In the genomic region with DNA sequence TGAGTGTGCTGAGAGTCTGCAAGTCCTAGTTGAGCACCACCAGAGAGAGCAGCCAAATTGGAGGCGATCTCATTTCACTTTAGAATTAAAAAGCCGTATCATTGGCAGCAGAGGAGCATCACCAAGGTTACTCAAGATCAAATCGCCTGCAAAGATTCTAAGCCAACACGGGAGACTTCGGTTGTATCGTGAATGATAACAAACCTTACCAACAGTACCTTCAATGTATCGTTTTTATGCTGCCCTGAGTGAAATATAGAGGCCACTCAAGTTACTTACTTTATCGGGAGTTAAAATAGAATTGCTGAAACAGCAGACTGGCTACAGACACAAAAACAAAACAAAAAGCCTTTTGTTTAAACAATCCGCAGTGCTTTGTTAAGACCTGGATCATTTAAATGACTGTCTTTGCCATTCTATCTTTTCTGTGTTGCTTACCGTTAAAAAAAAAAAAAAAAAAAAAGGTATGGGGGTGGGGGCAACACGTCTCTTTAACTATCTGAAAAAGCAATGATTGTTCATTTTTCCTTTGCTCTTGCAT, we compare ENCODE assay signal across 9 cellular contexts. TPM values are rescaled to one million over a fixed set of nuclear protein-coding genes. Genes with fewer than 3 reads are reported as not detected.
A peak's percentile ranks its signal among the peaks of the same experiment; 100 is the strongest.
DNase-seq lines count a peak whose midpoint lies in the region; ATAC-seq and TF ChIP-seq lines count a peak whose summit lies in the region.
"Had no signal": no experiment of that assay in that cellular context is flagged by ENCODE, and none has a peak within 500 bp of the region (broad histone marks: within the 10 kb centered on the region; RNA-seq: fewer than 3 reads in every experiment).

No MANE protein-coding gene starts in this region.

- H3K9me3 ChIP-seq in HEK293 (ENCODE audit: control insufficient read depth, insufficient read depth, low read depth, low read length) (no peaks in the 10 kb centered on the region), SJSA1 (replicated peaks) (no peaks in the 10 kb centered on the region)

- H3K4me1 ChIP-seq in HEK293 (ENCODE audit: control insufficient read depth, insufficient read depth, low read length) (peaks cover 18% of the 10 kb centered on the region), SJSA1 (replicated peaks) (peaks cover 12% of the 10 kb centered on the region)

- no peaks in the 10 kb centered on the region for H3K27me3 ChIP-seq in SJSA1 (replicated peaks)

- H3K27ac Mint-ChIP-seq in progenitor cell of endocrine pancreas = peak overlapping the region; percentile 60
- H3K27ac Mint-ChIP-seq in effector memory CD8-positive, alpha-beta T cell = no peak overlapping the region

- H3K4me3 ChIP-seq in HEK293 (ENCODE audit: low read depth, low read length) = peak overlapping the region; percentile 3; the same call in 1 of the 2 replicates
- H3K4me3 ChIP-seq in SJSA1 = no peak overlapping the region

- CTCF ChIA-PET in HEK293 (lab: Yijun Ruan, JAX) = interaction anchor here (0.5 kb wide), 1 partner anchor 495 kb away, joined by 3 read pairs; no protein-coding TSS in a partner anchor

- H3K9me3 Mint-ChIP-seq in progenitor cell of endocrine pancreas (ENCODE audit: low read depth) = peaks cover 3% of the 10 kb centered on the region
- no peaks in the 10 kb centered on the region for H3K9me3 Mint-ChIP-seq in effector memory CD8-positive, alpha-beta T cell

- H3K27ac ChIP-seq in HEK293 (ENCODE audit: extremely low read depth, low read depth, low read length) = peak overlapping the region; percentile 39; the same call in 1 of the 2 replicates
- H3K27ac ChIP-seq in SJSA1 = 0 out of 2 replicates have a peak overlapping the region, but pooled peaks have one; percentile 4

- peaks cover 27% of the 10 kb centered on the region for H3K36me3 Mint-ChIP-seq in progenitor cell of endocrine pancreas (ENCODE audit: insufficient read depth)
- no peaks in the 10 kb centered on the region for H3K36me3 Mint-ChIP-seq in effector memory CD8-positive, alpha-beta T cell (ENCODE audit: insufficient read depth)

- H3K4me3 Mint-ChIP-seq in progenitor cell of endocrine pancreas (ENCODE audit: low read depth) = no peak overlapping the region
- no peak overlapping the region for H3K4me3 Mint-ChIP-seq in effector memory CD8-positive, alpha-beta T cell

- TF ChIP-seq CTCF in HEK293 (tag by site-specific recombination; IDR thresholded peaks at IDR 0.05) (no peak), progenitor cell of endocrine pancreas (IDR thresholded peaks at IDR 0.05; ENCODE audit: unreplicated experiment) (no peak)

- H3K4me1 Mint-ChIP-seq in progenitor cell of endocrine pancreas (ENCODE audit: low read depth) = peaks cover 35% of the 10 kb centered on the region
- no peaks in the 10 kb centered on the region for H3K4me1 Mint-ChIP-seq in effector memory CD8-positive, alpha-beta T cell (ENCODE audit: low read depth in 2 of 2)

- ATAC-seq in HG03460 (IDR thresholded peaks at IDR 0.05; ENCODE audit: unreplicated experiment) = no peak
- ATAC-seq in HG02852 (IDR thresholded peaks at IDR 0.05; ENCODE audit: unreplicated experiment) = no peak
- ATAC-seq in effector memory CD8-positive, alpha-beta T cell (replicated peaks) = no peak

- POLR2A ChIA-PET in HEK293 (lab: Yijun Ruan, JAX) = no interaction called here

- H3K36me3 ChIP-seq in HEK293 (ENCODE audit: control insufficient read depth in 2 of 2, insufficient read depth in 1 of 2, low read length in 2 of 2) = no peaks in the 10 kb centered on the region
- H3K36me3 ChIP-seq in SJSA1 = 0 out of 2 replicates have a peak, but pooled peaks cover 4% of the 10 kb centered on the region

- DNase-seq in SJSA1 (ENCODE audit: low read depth in 1 of 2, low spot score in 2 of 2) (peak in 1 of 2 experiments; percentile 26), globus pallidus (ENCODE audit: low spot score) (peak; percentile 39), progenitor cell of endocrine pancreas (ENCODE audit: low spot score, unreplicated experiment) (no peak), amniotic stem cell (lab: John Stamatoyannopoulos, UW) (no peak)
- DNase-seq in effector memory CD8-positive, alpha-beta T cell = no peak
- DNase-seq: DND-41 had no signal

- H3K27me3 Mint-ChIP-seq in progenitor cell of endocrine pancreas = no peaks in the 10 kb centered on the region
- H3K27me3 Mint-ChIP-seq in effector memory CD8-positive, alpha-beta T cell = peaks cover 18 to 30% of the 10 kb centered on the region in 2 donors

TF ChIP-seq in HEK293, 187 proteins besides CTCF, POLR2A, EP300 and RAD21 (continues in another document):
- TF ChIP-seq TRIM28 (IDR thresholded peaks at IDR 0.05; ENCODE audit: borderline replicate concordance, low read length) (peak; percentile 74; the same call in 1 of the 2 replicates), ZNF555 (tag by site-specific recombination; conservative IDR thresholded peaks at IDR 0.05) (no peak), PRDM6 (tag by site-specific recombination; IDR thresholded peaks at IDR 0.05) (0 out of 2 replicates have a peak, but pooled peaks have one; percentile 5), ZNF354C (tag by site-specific recombination; IDR thresholded peaks at IDR 0.05; ENCODE audit: borderline replicate concordance, low read depth) (no peak)
- TF ChIP-seq, protein P1, sequence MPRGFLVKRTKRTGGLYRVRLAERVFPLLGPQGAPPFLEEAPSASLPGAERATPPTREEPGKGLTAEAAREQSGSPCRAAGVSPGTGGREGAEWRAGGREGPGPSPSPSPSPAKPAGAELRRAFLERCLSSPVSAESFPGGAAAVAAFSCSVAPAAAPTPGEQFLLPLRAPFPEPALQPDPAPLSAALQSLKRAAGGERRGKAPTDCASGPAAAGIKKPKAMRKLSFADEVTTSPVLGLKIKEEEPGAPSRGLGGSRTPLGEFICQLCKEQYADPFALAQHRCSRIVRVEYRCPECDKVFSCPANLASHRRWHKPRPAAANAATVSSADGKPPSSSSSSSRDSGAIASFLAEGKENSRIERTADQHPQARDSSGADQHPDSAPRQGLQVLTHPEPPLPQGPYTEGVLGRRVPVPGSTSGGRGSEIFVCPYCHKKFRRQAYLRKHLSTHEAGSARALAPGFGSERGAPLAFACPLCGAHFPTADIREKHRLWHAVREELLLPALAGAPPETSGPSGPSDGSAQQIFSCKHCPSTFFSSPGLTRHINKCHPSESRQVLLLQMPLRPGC (tag by site-specific recombination; IDR thresholded peaks at IDR 0.05) = no peak
- TF ChIP-seq, protein P2, sequence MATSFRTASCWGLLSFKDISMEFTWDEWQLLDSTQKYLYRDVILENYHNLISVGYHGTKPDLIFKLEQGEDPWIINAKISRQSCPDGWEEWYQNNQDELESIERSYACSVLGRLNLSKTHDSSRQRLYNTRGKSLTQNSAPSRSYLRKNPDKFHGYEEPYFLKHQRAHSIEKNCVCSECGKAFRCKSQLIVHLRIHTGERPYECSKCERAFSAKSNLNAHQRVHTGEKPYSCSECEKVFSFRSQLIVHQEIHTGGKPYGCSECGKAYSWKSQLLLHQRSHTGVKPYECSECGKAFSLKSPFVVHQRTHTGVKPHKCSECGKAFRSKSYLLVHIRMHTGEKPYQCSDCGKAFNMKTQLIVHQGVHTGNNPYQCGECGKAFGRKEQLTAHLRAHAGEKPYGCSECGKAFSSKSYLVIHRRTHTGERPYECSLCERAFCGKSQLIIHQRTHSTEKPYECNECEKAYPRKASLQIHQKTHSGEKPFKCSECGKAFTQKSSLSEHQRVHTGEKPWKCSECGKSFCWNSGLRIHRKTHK (tag by site-specific recombination; IDR thresholded peaks at IDR 0.05) = no peak
- TF ChIP-seq, protein P3, sequence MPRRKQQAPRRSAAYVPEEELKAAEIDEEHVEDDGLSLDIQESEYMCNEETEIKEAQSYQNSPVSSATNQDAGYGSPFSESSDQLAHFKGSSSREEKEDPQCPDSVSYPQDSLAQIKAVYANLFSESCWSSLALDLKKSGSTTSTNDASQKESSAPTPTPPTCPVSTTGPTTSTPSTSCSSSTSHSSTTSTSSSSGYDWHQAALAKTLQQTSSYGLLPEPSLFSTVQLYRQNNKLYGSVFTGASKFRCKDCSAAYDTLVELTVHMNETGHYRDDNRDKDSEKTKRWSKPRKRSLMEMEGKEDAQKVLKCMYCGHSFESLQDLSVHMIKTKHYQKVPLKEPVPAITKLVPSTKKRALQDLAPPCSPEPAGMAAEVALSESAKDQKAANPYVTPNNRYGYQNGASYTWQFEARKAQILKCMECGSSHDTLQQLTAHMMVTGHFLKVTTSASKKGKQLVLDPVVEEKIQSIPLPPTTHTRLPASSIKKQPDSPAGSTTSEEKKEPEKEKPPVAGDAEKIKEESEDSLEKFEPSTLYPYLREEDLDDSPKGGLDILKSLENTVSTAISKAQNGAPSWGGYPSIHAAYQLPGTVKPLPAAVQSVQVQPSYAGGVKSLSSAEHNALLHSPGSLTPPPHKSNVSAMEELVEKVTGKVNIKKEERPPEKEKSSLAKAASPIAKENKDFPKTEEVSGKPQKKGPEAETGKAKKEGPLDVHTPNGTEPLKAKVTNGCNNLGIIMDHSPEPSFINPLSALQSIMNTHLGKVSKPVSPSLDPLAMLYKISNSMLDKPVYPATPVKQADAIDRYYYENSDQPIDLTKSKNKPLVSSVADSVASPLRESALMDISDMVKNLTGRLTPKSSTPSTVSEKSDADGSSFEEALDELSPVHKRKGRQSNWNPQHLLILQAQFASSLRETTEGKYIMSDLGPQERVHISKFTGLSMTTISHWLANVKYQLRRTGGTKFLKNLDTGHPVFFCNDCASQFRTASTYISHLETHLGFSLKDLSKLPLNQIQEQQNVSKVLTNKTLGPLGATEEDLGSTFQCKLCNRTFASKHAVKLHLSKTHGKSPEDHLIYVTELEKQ (tag by site-specific recombination; IDR thresholded peaks at IDR 0.05; ENCODE audit: borderline replicate concordance) = no peak

RNA-seq across cellular contexts. Expression of gene NHSL1, which starts 14.2 kb away (rescaled TPM):
- 6.6 and 13.9 TPM in 2 replicates for total RNA-seq in SJSA1 (2014; rRNA removed; shearing (Covaris generic))
- 79.0 and 86.5 TPM in 2 replicates for total RNA-seq in progenitor cell of endocrine pancreas
